ENCODE assay signal across 30 cellular contexts in genomic region chr4:1805493-1806222, GRCh38. TPM values are rescaled to one million over a fixed set of nuclear protein-coding genes. Genes with fewer than 3 reads are reported as not detected.
"Had no signal": no experiment of that assay in that cellular context is flagged by ENCODE, and none has a peak within 500 bp of the region (broad histone marks: within the 10 kb centered on the region; RNA-seq: fewer than 3 reads in every experiment).

No MANE protein-coding gene starts in this region.

- H3K27me3 ChIP-seq: ascending aorta, cardiac muscle cell, colonic mucosa, MG63, SJSA1 had no signal

- H3K9me3 Mint-ChIP-seq: activated CD4-positive, alpha-beta T cell treated with anti-CD3 and anti-CD28 coated beads, Interleukin-2, amount 10 ng/mL, durations not matched to agents 24 days and 14 days; activated naive CD4-positive, alpha-beta T cell treated with anti-CD3 and anti-CD28 coated beads, Interleukin-2, amount 50 U/mL, for 24 hours; activated naive CD8-positive, alpha-beta T cell treated with anti-CD3 and anti-CD28 coated beads, Interleukin-2, amount 10 ng/mL, durations not matched to agents 7 days and 5 days; activated T-cell treated with anti-CD3 and anti-CD28 coated beads, Interleukin-2, amount 50 U/mL, for 24 hours; activated T-helper 2 cell treated with anti-CD3 and anti-CD28 coated beads, Interferon-gamma antibody, Interleukin-2, Interleukin-4, amounts not matched to agents 10 μg/mL and 5 μg/mL and 100 μg/mL, durations not matched to agents 14 hours and 24 hours and 36 hours; central memory CD8-positive, alpha-beta T cell; T-helper 1 cell treated with Interleukin-12 subunit alpha and Interleukin-12 subunit beta and Interleukin-4 antibody, amounts not matched to agents 30 μg/mL and 1 μg/mL, for 36 hours; T-helper 2 cell treated with Interferon-gamma antibody and Interleukin-4, amounts not matched to agents 5 μg/mL and 100 μg/mL, for 36 hours had no signal

- FAIRE-seq: TTC549 had no signal

- H3K4me3 ChIP-seq: ascending aorta, cardiac muscle cell, colonic mucosa, MG63, PC-9, SJSA1 had no signal

- H3K36me3 ChIP-seq: colonic mucosa, MG63, SJSA1 had no signal

- H3K27ac ChIP-seq: ascending aorta, cardiac muscle cell, colonic mucosa, PC-9, SJSA1 had no signal

- H3K4me3 Mint-ChIP-seq: activated CD4-positive, alpha-beta T cell treated with anti-CD3 and anti-CD28 coated beads, Interleukin-2, amount 10 ng/mL, durations not matched to agents 24 days and 14 days; activated CD8-positive, alpha-beta T cell treated with anti-CD3 and anti-CD28 coated beads, Interleukin-2, amount 10 ng/mL, durations not matched to agents 7 days and 5 days; activated naive CD4-positive, alpha-beta T cell treated with anti-CD3 and anti-CD28 coated beads, Interleukin-2, amount 50 U/mL, for 24 hours; activated naive CD8-positive, alpha-beta T cell treated with anti-CD3 and anti-CD28 coated beads, Interleukin-2, amount 10 ng/mL, durations not matched to agents 7 days and 5 days; activated T-cell treated with anti-CD3 and anti-CD28 coated beads, Interleukin-2, amount 50 U/mL, for 24 hours; central memory CD8-positive, alpha-beta T cell; T-helper 1 cell treated with Interleukin-12 subunit alpha and Interleukin-12 subunit beta and Interleukin-4 antibody, amounts not matched to agents 30 μg/mL and 1 μg/mL, for 36 hours; T-helper 2 cell treated with Interferon-gamma antibody and Interleukin-4, amounts not matched to agents 5 μg/mL and 100 μg/mL, for 36 hours had no signal

- H3K27me3 Mint-ChIP-seq: activated CD4-positive, alpha-beta T cell treated with anti-CD3 and anti-CD28 coated beads, Interleukin-2, amount 10 ng/mL, durations not matched to agents 24 days and 14 days; activated naive CD4-positive, alpha-beta T cell treated with anti-CD3 and anti-CD28 coated beads, Interleukin-2, amount 50 U/mL, for 24 hours; activated naive CD8-positive, alpha-beta T cell treated with anti-CD3 and anti-CD28 coated beads, Interleukin-2, amount 10 ng/mL, durations not matched to agents 7 days and 5 days; activated T-cell treated with anti-CD3 and anti-CD28 coated beads, Interleukin-2, amount 50 U/mL, for 24 hours; central memory CD8-positive, alpha-beta T cell had no signal

- H2AFZ ChIP-seq: PC-9 had no signal

- H3K9me3 ChIP-seq: ascending aorta, colonic mucosa, MG63, SJSA1, SK-N-SH had no signal

- ATAC-seq: activated CD8-positive, alpha-beta T cell treated with anti-CD3 and anti-CD28 coated beads, Interleukin-2, amount 10 ng/mL, durations not matched to agents 7 days and 5 days had no signal

- H3K36me3 Mint-ChIP-seq: activated naive CD4-positive, alpha-beta T cell treated with anti-CD3 and anti-CD28 coated beads, Interleukin-2, amount 50 U/mL, for 24 hours; activated naive CD8-positive, alpha-beta T cell treated with anti-CD3 and anti-CD28 coated beads, Interleukin-2, amount 10 ng/mL, durations not matched to agents 7 days and 5 days had no signal

- H3K27ac Mint-ChIP-seq: activated CD4-positive, alpha-beta T cell treated with anti-CD3 and anti-CD28 coated beads, Interleukin-2, amount 10 ng/mL, durations not matched to agents 24 days and 14 days; activated CD8-positive, alpha-beta T cell treated with anti-CD3 and anti-CD28 coated beads, Interleukin-2, amount 10 ng/mL, durations not matched to agents 7 days and 5 days; activated naive CD4-positive, alpha-beta T cell treated with anti-CD3 and anti-CD28 coated beads, Interleukin-2, amount 50 U/mL, for 24 hours; activated naive CD8-positive, alpha-beta T cell treated with anti-CD3 and anti-CD28 coated beads, Interleukin-2, amount 10 ng/mL, durations not matched to agents 7 days and 5 days; activated T-cell treated with anti-CD3 and anti-CD28 coated beads, Interleukin-2, amount 50 U/mL, for 24 hours; activated T-helper 2 cell treated with anti-CD3 and anti-CD28 coated beads, Interferon-gamma antibody, Interleukin-2, Interleukin-4, amounts not matched to agents 10 μg/mL and 5 μg/mL and 100 μg/mL, durations not matched to agents 14 hours and 24 hours and 36 hours; T-helper 1 cell treated with Interleukin-12 subunit alpha and Interleukin-12 subunit beta and Interleukin-4 antibody, amounts not matched to agents 30 μg/mL and 1 μg/mL, for 36 hours; T-helper 2 cell treated with Interferon-gamma antibody and Interleukin-4, amounts not matched to agents 5 μg/mL and 100 μg/mL, for 36 hours had no signal

- H3K9ac ChIP-seq: SK-N-SH had no signal

- H3K4me1 Mint-ChIP-seq: activated CD4-positive, alpha-beta T cell treated with anti-CD3 and anti-CD28 coated beads, Interleukin-2, amount 10 ng/mL, durations not matched to agents 24 days and 14 days; activated naive CD4-positive, alpha-beta T cell treated with anti-CD3 and anti-CD28 coated beads, Interleukin-2, amount 50 U/mL, for 24 hours; activated naive CD8-positive, alpha-beta T cell treated with anti-CD3 and anti-CD28 coated beads, Interleukin-2, amount 10 ng/mL, durations not matched to agents 7 days and 5 days; central memory CD8-positive, alpha-beta T cell had no signal

- H3K4me2 ChIP-seq: PC-9, SK-N-SH had no signal

- DNase-seq: activated CD4-positive, alpha-beta T cell treated with anti-CD3 and anti-CD28 coated beads, Interleukin-2, amount 10 ng/mL, durations not matched to agents 24 days and 14 days; activated CD4-positive, alpha-beta T cell treated with anti-CD3 and anti-CD28 coated beads, Interleukin-2, amount 50 U/mL, for 4 hours; activated CD8-positive, alpha-beta T cell treated with anti-CD3 and anti-CD28 coated beads, Interleukin-2, amount 10 ng/mL, durations not matched to agents 7 days and 5 days; activated gamma-delta T cell; activated naive CD4-positive, alpha-beta T cell treated with Interleukin-2 at 50 U/mL for 16 hours; activated naive CD8-positive, alpha-beta T cell treated with anti-CD3 and anti-CD28 coated beads, Interleukin-2, amount 10 ng/mL, durations not matched to agents 7 days and 5 days; activated T-cell treated with anti-CD3 and anti-CD28 coated beads, Interleukin-2, amount 50 U/mL, for 24 hours; amygdala; colonic mucosa; MG63; MV-4-11; NCI-H1092; NCI-H1436 treated with DMSO at 0.1 percent for 48 hours; NCI-H1694 treated with DMSO at 0.1 percent for 48 hours; NCI-H2029; NCI-H345; NCI-H524 treated with DMSO at 0.1 percent for 48 hours; PC-9; SHP77 treated with DMSO at 0.1 percent for 48 hours; SK-N-SH had no signal

- H3K4me1 ChIP-seq: ascending aorta, colonic mucosa, SJSA1 had no signal

RNA-seq across cellular contexts. Expression of gene FGFR3, which starts 12.6 kb away (rescaled TPM):
- total RNA-seq: OCI-LY7 had no signal
